ENCODE assay signal across 1 cellular context in the genomic region with DNA sequence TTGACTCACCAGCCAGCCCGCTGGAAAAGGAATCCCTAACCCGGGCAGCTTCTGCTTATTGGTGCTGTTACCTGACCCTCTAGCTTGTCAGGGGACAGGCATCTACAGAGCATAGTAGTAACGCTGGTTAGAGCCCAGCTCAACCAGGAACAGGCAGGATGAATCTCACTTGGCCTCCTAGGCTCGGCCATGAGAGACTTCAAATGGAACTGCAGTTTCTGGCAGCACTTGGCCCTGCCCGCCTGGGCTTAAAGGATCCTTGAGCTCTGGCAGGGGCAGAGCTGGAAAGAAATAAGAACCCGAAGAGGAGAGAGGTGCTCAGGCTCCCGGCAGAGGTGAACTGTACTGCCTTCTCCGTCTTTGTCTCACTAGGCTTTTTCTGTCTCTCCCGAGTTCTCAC.
TF ChIP-seq lines count a peak whose summit lies in the region.

No MANE protein-coding gene starts in this region.

TF ChIP-seq in GM23338, 12 proteins besides CTCF, POLR2A, EP300 and RAD21 (continued from another document):
- TF ChIP-seq, protein P1, sequence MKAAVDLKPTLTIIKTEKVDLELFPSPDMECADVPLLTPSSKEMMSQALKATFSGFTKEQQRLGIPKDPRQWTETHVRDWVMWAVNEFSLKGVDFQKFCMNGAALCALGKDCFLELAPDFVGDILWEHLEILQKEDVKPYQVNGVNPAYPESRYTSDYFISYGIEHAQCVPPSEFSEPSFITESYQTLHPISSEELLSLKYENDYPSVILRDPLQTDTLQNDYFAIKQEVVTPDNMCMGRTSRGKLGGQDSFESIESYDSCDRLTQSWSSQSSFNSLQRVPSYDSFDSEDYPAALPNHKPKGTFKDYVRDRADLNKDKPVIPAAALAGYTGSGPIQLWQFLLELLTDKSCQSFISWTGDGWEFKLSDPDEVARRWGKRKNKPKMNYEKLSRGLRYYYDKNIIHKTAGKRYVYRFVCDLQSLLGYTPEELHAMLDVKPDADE (IDR thresholded peaks at IDR 0.05): no peak
- no peak for TF ChIP-seq CREB1 (CRISPR knock-in tag; IDR thresholded peaks at IDR 0.05; ENCODE audit: low read depth)
